Comparison of ENCODE assay signal across 8 cellular contexts in the genomic region with DNA sequence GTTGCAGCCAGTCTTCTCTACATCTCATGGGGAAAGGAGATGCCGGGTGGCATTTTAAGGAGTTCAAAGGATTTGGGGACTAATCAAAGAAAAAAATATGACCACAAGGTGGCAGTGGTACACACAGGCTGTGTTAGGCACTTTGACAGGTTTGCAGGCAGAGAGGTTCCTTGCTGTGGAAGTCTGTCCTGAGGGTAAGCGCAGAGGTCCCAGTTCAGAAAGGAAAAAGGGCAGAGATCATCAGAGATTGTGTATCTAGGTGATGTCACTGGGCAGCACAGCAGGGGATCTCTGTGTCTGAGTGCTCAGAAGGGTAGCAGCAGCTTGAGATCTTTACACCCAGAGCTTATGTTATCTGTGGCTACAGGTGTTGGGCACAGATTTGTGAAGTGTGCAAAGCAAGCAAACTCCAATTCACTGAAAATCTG.
A peak's percentile ranks its signal among the peaks of the same experiment; 100 is the strongest.
DNase-seq lines count a peak whose midpoint lies in the region; ATAC-seq and TF ChIP-seq lines count a peak whose summit lies in the region.

No MANE protein-coding gene starts in this region.

- H3K27ac ChIP-seq in H9 (ENCODE audit: insufficient read length, low read depth, low read length): no peak overlapping the region

- WGBS in H9 (ENCODE audit: extremely low coverage, insufficient read length, low lambda C conversion rate): no CpG with 5 or more reads among the region's 2 CpGs

- H2AK5ac ChIP-seq in H9 (ENCODE audit: insufficient read length, low read length): no peak overlapping the region

- H4K20me1 ChIP-seq in H9 (ENCODE audit: control insufficient read depth, insufficient read depth, insufficient read length): no peaks in the 10 kb centered on the region

- H3K4ac ChIP-seq in H9 (ENCODE audit: low read depth, low read length): no peak overlapping the region

- no peak overlapping the region for H2AFZ ChIP-seq in H9 (ENCODE audit: low read length)

- H3K23me2 ChIP-seq in H9 (ENCODE audit: insufficient read length, low read depth, low read length, poor library complexity, severe bottlenecking): no peaks in the 10 kb centered on the region

- ATAC-seq in activated CD4-positive, alpha-beta T cell treated with anti-CD3 and anti-CD28 coated beads for 36 hours: no peak
- no peak for ATAC-seq in GM21576 (IDR thresholded peaks at IDR 0.05; ENCODE audit: unreplicated experiment)

- H4K5ac ChIP-seq in H9 (ENCODE audit: insufficient read length, low read depth, low read length): no peak overlapping the region

- no peak overlapping the region for H3K4me2 ChIP-seq in H9 (ENCODE audit: insufficient read depth, insufficient read length, low read length)

- POLR2A ChIA-PET in activated CD4-positive, alpha-beta T cell treated with anti-CD3 and anti-CD28 coated beads for 36 hours (lab: Charles Lee): no interaction called here

- H4K8ac ChIP-seq in H9 (replicated peaks; ENCODE audit: insufficient read length, low read depth, low read length): no peak overlapping the region

- CTCF ChIA-PET in activated CD4-positive, alpha-beta T cell treated with anti-CD3 and anti-CD28 coated beads for 36 hours (lab: Charles Lee): interaction anchor here (0.6 to 1.3 kb wide), 5 partner anchors 14 to 493 kb away, joined by 3 to 4 read pairs (median 3); no protein-coding TSS in a partner anchor

- no peak overlapping the region for H3K18ac ChIP-seq in H9 (ENCODE audit: insufficient read length, low read depth, low read length)

- H3K14ac ChIP-seq in H9 (ENCODE audit: insufficient read depth, low read length): no peak overlapping the region

- no peaks in the 10 kb centered on the region for H3K36me3 Mint-ChIP-seq in activated CD4-positive, alpha-beta T cell treated with anti-CD3 and anti-CD28 coated beads for 36 hours (ENCODE audit: low read depth)
- no peaks in the 10 kb centered on the region for H3K36me3 Mint-ChIP-seq in H9 (ENCODE audit: insufficient read depth in 1 of 3, low read depth in 3 of 3)

- no peak overlapping the region for H2BK120ac ChIP-seq in H9 (ENCODE audit: low read depth, low read length, poor library complexity, severe bottlenecking)

- DNase-seq in activated CD4-positive, alpha-beta T cell treated with anti-CD3 and anti-CD28 coated beads for 36 hours: peak; percentile 21
- no peak for DNase-seq in activated CD4-positive, alpha-beta T cell treated with anti-CD3 and anti-CD28 coated beads for 1 hour
- DNase-seq in H9 (peak; percentile 52), NCI-H1092 (lab: John Stamatoyannopoulos, UW) (peak; percentile 17), SW 1271 (lab: John Stamatoyannopoulos, UW) (peak; percentile 14 to 36), fibroblast of pulmonary artery (ENCODE audit: low read depth) (peak; percentile 78), nucleus accumbens (lab: John Stamatoyannopoulos, UW) (peak in 35 of 56 donors; percentile 1 to 66 (median 18))

- H3K9me3 ChIP-seq in H9 (ENCODE audit: control insufficient read depth, low read depth, low read length): no peaks in the 10 kb centered on the region

- no peak overlapping the region for H2BK12ac ChIP-seq in H9 (ENCODE audit: insufficient read length, low read depth, low read length)

- H3K79me1 ChIP-seq in H9 (ENCODE audit: insufficient read depth, low read depth, low read length, poor library complexity, severe bottlenecking): no peaks in the 10 kb centered on the region

- H3K27me3 Mint-ChIP-seq in activated CD4-positive, alpha-beta T cell treated with anti-CD3 and anti-CD28 coated beads for 36 hours: peaks cover 6% of the 10 kb centered on the region
- no peaks in the 10 kb centered on the region for H3K27me3 Mint-ChIP-seq in H9 (ENCODE audit: low read depth)

- no peak overlapping the region for H3K4me3 ChIP-seq in fibroblast of pulmonary artery (replicated peaks; ENCODE audit: low read depth, low read length)

- intact Hi-C loops in activated CD4-positive, alpha-beta T cell treated with anti-CD3 and anti-CD28 coated beads for 36 hours (cut with DNase I, micrococcal nuclease): loop anchor here in 1 of 2 experiments (1.0 kb wide), 1 partner anchor 165 kb away; no protein-coding TSS in a partner anchor

- H2BK15ac ChIP-seq in H9 (ENCODE audit: low read depth, low read length): no peak overlapping the region

- H3T11ph ChIP-seq in H9 (ENCODE audit: low read length): no peak overlapping the region

- no peak overlapping the region for H4K91ac ChIP-seq in H9 (ENCODE audit: insufficient read length, low read depth, low read length)

- no peak overlapping the region for H3K56ac ChIP-seq in H9 (ENCODE audit: insufficient read length, low read depth, low read length)

- no peak overlapping the region for H3K4me3 Mint-ChIP-seq in activated CD4-positive, alpha-beta T cell treated with anti-CD3 and anti-CD28 coated beads for 36 hours
- H3K4me3 Mint-ChIP-seq in H9: no peak overlapping the region

- no peaks in the 10 kb centered on the region for H3K27me3 ChIP-seq in H9 (ENCODE audit: insufficient read depth, low read length)

- no peaks in the 10 kb centered on the region for H3K79me2 ChIP-seq in H9 (ENCODE audit: insufficient read depth, low read length)

- no peak overlapping the region for H2BK5ac ChIP-seq in H9 (ENCODE audit: insufficient read length, low read length)

- H3K4me1 ChIP-seq in H9 (ENCODE audit: insufficient read depth, low read length): no peaks in the 10 kb centered on the region

- H3K9me3 Mint-ChIP-seq in activated CD4-positive, alpha-beta T cell treated with anti-CD3 and anti-CD28 coated beads for 36 hours (ENCODE audit: low read depth): no peaks in the 10 kb centered on the region
- H3K9me3 Mint-ChIP-seq in H9: no peaks in the 10 kb centered on the region

- H2BK20ac ChIP-seq in H9 (ENCODE audit: low read depth, low read length, poor library complexity, severe bottlenecking): no peak overlapping the region

- H3K27ac Mint-ChIP-seq in activated CD4-positive, alpha-beta T cell treated with anti-CD3 and anti-CD28 coated beads for 36 hours: no peak overlapping the region
- no peak overlapping the region; a peak in 1 of 7 replicates for H3K27ac Mint-ChIP-seq in H9

- no peak overlapping the region for H3K23ac ChIP-seq in H9 (ENCODE audit: insufficient read length, low read depth, low read length)

- H3K4me1 Mint-ChIP-seq in activated CD4-positive, alpha-beta T cell treated with anti-CD3 and anti-CD28 coated beads for 36 hours: no peaks in the 10 kb centered on the region
- peaks cover 0 to 7% of the 10 kb centered on the region in 2 experiments; a peak in 3 of 4 replicates for H3K4me1 Mint-ChIP-seq in H9

- TF ChIP-seq CTCF in H9 (conservative IDR thresholded peaks at IDR 0.05): peak; percentile 82
- TF ChIP-seq CTCF in fibroblast of pulmonary artery (IDR thresholded peaks at IDR 0.05; ENCODE audit: low read length, missing control alignments): peak; percentile 68

- H3K9ac ChIP-seq in H9 (ENCODE audit: extremely low read depth, insufficient read length, low read length): no peak overlapping the region
